In genomic region chr4:125313989-125314602, GRCh38 we compare ENCODE assay signal across 8 cellular contexts. TPM values are rescaled to one million over a fixed set of nuclear protein-coding genes. Genes with fewer than 3 reads are reported as not detected.
DNase-seq lines count a peak whose midpoint lies in the region; ATAC-seq and TF ChIP-seq lines count a peak whose summit lies in the region.

No MANE protein-coding gene starts in this region.

- peaks cover 0 to 35% (median 0%) of the 10 kb centered on the region in 9 donors for H3K27me3 ChIP-seq in heart left ventricle
- no peaks in the 10 kb centered on the region for H3K27me3 ChIP-seq in aorta (ENCODE audit: control insufficient read depth in 1 of 2, insufficient read depth in 2 of 2, low read length in 1 of 2)

- peak overlapping the region in 11 of 12 donors; percentile 67 to 97 (median 82) for H3K4me3 ChIP-seq in heart left ventricle
- H3K4me3 ChIP-seq in mesodermal cell (ENCODE audit: extremely low read depth, insufficient read depth, low read length, poor library complexity, severe bottlenecking), result peak overlapping the region; percentile 91
- H3K4me3 ChIP-seq in aorta (ENCODE audit: low read length in 2 of 2), result peak overlapping the region in 1 of 2 donors; percentile 21

- H3K36me3 Mint-ChIP-seq in brain, result peaks cover 13% of the 10 kb centered on the region

- 6 to 9% (median 8%) methylated on average over 6 of the region's 6 CpGs for WGBS in heart left ventricle, 4 donors
- WGBS in mesodermal cell (ENCODE audit: insufficient coverage in 2 of 2), 2 experiments, result 0 to 3% methylated on average over 3 to 5 of the region's 6 CpGs
- WGBS in aorta, 2 donors, result 6 to 9% methylated on average over 6 of the region's 6 CpGs

- H3K9me3 ChIP-seq in heart left ventricle, result peaks cover 0 to 7% (median 0%) of the 10 kb centered on the region in 12 donors
- no peaks in the 10 kb centered on the region for H3K9me3 ChIP-seq in mesodermal cell (ENCODE audit: control insufficient read depth, low read length)
- H3K9me3 ChIP-seq in aorta (ENCODE audit: control insufficient read depth, low read length), result peaks cover 2% of the 10 kb centered on the region

- H3K27ac ChIP-seq in heart left ventricle (peak overlapping the region in 11 of 12 donors; percentile 83 to 96 (median 92)), mesodermal cell (ENCODE audit: low read depth, low read length, severe bottlenecking) (peak overlapping the region; percentile 78), aorta (ENCODE audit: low read depth in 1 of 2, low read length in 2 of 2) (peak overlapping the region in 1 of 2 donors; percentile 43)

- TF ChIP-seq CTCF in heart left ventricle (IDR thresholded peaks at IDR 0.05) (no peak), brain (conservative IDR thresholded peaks at IDR 0.05) (no peak)

- no peak for DNase-seq in heart left ventricle
- DNase-seq in left cardiac atrium, result no peak
- DNase-seq in aorta, result no peak
- DNase-seq in activated gamma-delta T cell (lab: John Stamatoyannopoulos, UW), result no peak
- no peak for DNase-seq in germinal center (ENCODE audit: low spot score)
- no peak for DNase-seq in mucosa of gallbladder (ENCODE audit: low spot score)

- H3K4me1 Mint-ChIP-seq in brain, result peaks cover 32% of the 10 kb centered on the region

- H3K27ac Mint-ChIP-seq in brain, result peak overlapping the region; percentile 90 to 99 (median 96)

- peaks cover 23% of the 10 kb centered on the region for H3K27me3 Mint-ChIP-seq in brain

- H3K4me1 ChIP-seq in heart left ventricle (peaks cover 0 to 38% (median 22%) of the 10 kb centered on the region in 12 donors), mesodermal cell (ENCODE audit: control insufficient read depth, insufficient read depth, low read length, poor library complexity, severe bottlenecking) (peaks cover 6% of the 10 kb centered on the region), aorta (ENCODE audit: control insufficient read depth in 1 of 2, insufficient read depth in 2 of 2, low read length in 2 of 2) (peaks cover 6 to 8% of the 10 kb centered on the region in 2 donors)

- H3K4me3 Mint-ChIP-seq in brain, result peak overlapping the region; percentile 89 to 99 (median 92)

- ATAC-seq in heart left ventricle (peak in 1 of 4 donors; percentile 3), left cardiac atrium (no peak), aorta (ENCODE audit: low FRiP score) (peak; percentile 2)

- H3K9me3 Mint-ChIP-seq in brain, result peaks cover 8 to 14% (median 12%) of the 10 kb centered on the region in 5 experiments

- peaks cover 0 to 8% (median 0%) of the 10 kb centered on the region in 9 donors for H3K36me3 ChIP-seq in heart left ventricle
- peaks cover 12% of the 10 kb centered on the region for H3K36me3 ChIP-seq in mesodermal cell (ENCODE audit: control insufficient read depth, insufficient read depth, low read length)
- peaks cover 0 to 2% of the 10 kb centered on the region in 2 donors for H3K36me3 ChIP-seq in aorta (ENCODE audit: control insufficient read depth in 1 of 2, insufficient read depth in 2 of 2, low read length in 1 of 2)

- intact Hi-C loops in heart left ventricle (cut with DNase I), result loop anchor here (1.0 to 10.0 kb wide), 14 partner anchors 81 to 1291 kb away; no protein-coding TSS in a partner anchor
- intact Hi-C loops in left cardiac atrium (cut with DNase I), result loop anchor here (1.0 to 5.0 kb wide), 3 partner anchors 427 to 438 kb away; no protein-coding TSS in a partner anchor
- intact Hi-C loops in aorta (cut with DNase I), result loop anchor here (2.0 to 10.0 kb wide), 4 partner anchors 171 to 1291 kb away; no protein-coding TSS in a partner anchor

- TF ChIP-seq POLR2A in heart left ventricle (IDR thresholded peaks at IDR 0.05), result no peak

RNA-seq across cellular contexts. Expression of gene FAT4, which starts 0.7 kb away (rescaled TPM):
- 10 to 100 TPM in 6 of 9 donors, 1 to 10 TPM in 3; 5.3 to 16.3 (median 11.8) TPM for total RNA-seq in heart left ventricle
- 1 to 10 TPM; 1.3 to 4.1 TPM for polyA plus RNA-seq in heart left ventricle
- 10 to 100 TPM; 10.3 to 12.3 TPM for total RNA-seq in left cardiac atrium
- polyA plus RNA-seq in brain (ENCODE audit: insufficient read depth, low read depth, low replicate concordance), result 0.71 TPM
- polyA plus RNA-seq in mesodermal cell (2013, experiment 1 of 2), result 8.0 TPM
- 5.8 TPM for polyA plus RNA-seq in mesodermal cell (2013, experiment 2 of 2)
- total RNA-seq in aorta, result 10 to 100 TPM; 40.5 to 48.0 TPM
- polyA plus RNA-seq in aorta, result 1 to 10 TPM in 1 of 2 donors, under 1 TPM in 1; 0.88 to 6.6 TPM
- 16.7 TPM for total RNA-seq in mucosa of gallbladder
